In genomic region chr5:156920042-156920860, GRCh38 we compare ENCODE assay signal across 8 cellular contexts. TPM values are rescaled to one million over a fixed set of nuclear protein-coding genes. Genes with fewer than 3 reads are reported as not detected.
DNase-seq lines count a peak whose midpoint lies in the region; ATAC-seq and TF ChIP-seq lines count a peak whose summit lies in the region.

No MANE protein-coding gene starts in this region.

- CTCF ChIA-PET in activated CD8-positive, alpha-beta T cell treated with anti-CD3 and anti-CD28 coated beads for 36 hours (lab: Charles Lee) = interaction anchor here (0.9 to 5.0 kb wide), 8 partner anchors 9 to 212 kb away, joined by 3 to 37 read pairs (median 5); no protein-coding TSS in a partner anchor

- POLR2A ChIA-PET in activated CD8-positive, alpha-beta T cell treated with anti-CD3 and anti-CD28 coated beads for 36 hours (lab: Charles Lee) = interaction anchor here (0.7 to 2.2 kb wide), 10 partner anchors 8 to 333 kb away, joined by 3 to 10 read pairs (median 4); no protein-coding TSS in a partner anchor

- H3K4me3 Mint-ChIP-seq in activated CD8-positive, alpha-beta T cell treated with anti-CD3 and anti-CD28 coated beads for 36 hours = peak overlapping the region; percentile 63

- peak; percentile 90 for DNase-seq in activated CD8-positive, alpha-beta T cell treated with anti-CD3 and anti-CD28 coated beads for 36 hours
- peak in 3 of 4 experiments; percentile 16 to 64 (median 44) for DNase-seq in stimulated activated CD4-positive, alpha-beta T cell treated with anti-CD3 and anti-CD28 coated beads, Interleukin-1b, Interleukin-23, amount 100 ng/mL, for 24 hours (ENCODE audit: low read depth in 4 of 4, low spot score in 1 of 4)
- no peak for DNase-seq in HuH-7.5 (ENCODE audit: low spot score)
- no peak for DNase-seq in NCI-H1930 (lab: John Stamatoyannopoulos, UW)
- no peak for DNase-seq in HT-29 (ENCODE audit: low spot score)
- no peak for DNase-seq in activated gamma-delta T cell (lab: John Stamatoyannopoulos, UW)

- intact Hi-C loops in activated CD8-positive, alpha-beta T cell treated with anti-CD3 and anti-CD28 coated beads for 36 hours (cut with micrococcal nuclease) = loop anchor here (2.0 to 5.0 kb wide), 3 partner anchors 105 to 212 kb away; partner anchors contain the start of gene HAVCR2

- H3K27ac Mint-ChIP-seq in activated CD8-positive, alpha-beta T cell treated with anti-CD3 and anti-CD28 coated beads for 36 hours = peak overlapping the region; percentile 88

- peaks cover 24% of the 10 kb centered on the region for H3K36me3 Mint-ChIP-seq in activated CD8-positive, alpha-beta T cell treated with anti-CD3 and anti-CD28 coated beads for 36 hours (ENCODE audit: low read depth)

- no peak for TF ChIP-seq CTCF in activated CD8-positive, alpha-beta T cell treated with anti-CD3 and anti-CD28 coated beads for 36 hours (IDR thresholded peaks at IDR 0.05)

- peaks cover 58% of the 10 kb centered on the region for H3K4me1 Mint-ChIP-seq in activated CD8-positive, alpha-beta T cell treated with anti-CD3 and anti-CD28 coated beads for 36 hours (ENCODE audit: low read depth)

- H3K27me3 Mint-ChIP-seq in activated CD8-positive, alpha-beta T cell treated with anti-CD3 and anti-CD28 coated beads for 36 hours = no peaks in the 10 kb centered on the region

- H3K9me3 Mint-ChIP-seq in activated CD8-positive, alpha-beta T cell treated with anti-CD3 and anti-CD28 coated beads for 36 hours = peaks cover 3% of the 10 kb centered on the region

- peak; percentile 35 for TF ChIP-seq POLR2A in GM19193 (IDR thresholded peaks at IDR 0.05; ENCODE audit: extremely low read depth, insufficient read depth, insufficient read length)

- ATAC-seq in HG03045 (IDR thresholded peaks at IDR 0.05; ENCODE audit: unreplicated experiment) = peak; percentile 52
- ATAC-seq in activated CD8-positive, alpha-beta T cell treated with anti-CD3 and anti-CD28 coated beads for 36 hours = peak; percentile 77

RNA-seq across cellular contexts. Expression of gene TIMD4, which starts 42.8 kb away (rescaled TPM):
- 1 to 10 TPM in 1 of 2 experiments, under 1 TPM in 1; 0.83 to 1.2 TPM for total RNA-seq in activated CD8-positive, alpha-beta T cell treated with anti-CD3 and anti-CD28 coated beads for 36 hours
- not detected in 2 replicates for total RNA-seq in HT-29 (2014; rRNA removed; shearing (Covaris generic))

Comparison
In these comparisons a context has a peak if more than half of its experiments do, and no peak if none do; other contexts are left out.
1. DNase-seq: peak in activated CD8-positive, alpha-beta T cell treated with anti-CD3 and anti-CD28 coated beads for 36 hours (single experiment) and stimulated activated CD4-positive, alpha-beta T cell treated with anti-CD3 and anti-CD28 coated beads, Interleukin-1b, Interleukin-23, amount 100 ng/mL, for 24 hours (3 of 4); none in HuH-7.5 (single experiment), NCI-H1930 (0 of 2), HT-29 (single experiment) and activated gamma-delta T cell (single experiment).